Comparison of ENCODE assay signal across 2 cellular contexts in the genomic region with DNA sequence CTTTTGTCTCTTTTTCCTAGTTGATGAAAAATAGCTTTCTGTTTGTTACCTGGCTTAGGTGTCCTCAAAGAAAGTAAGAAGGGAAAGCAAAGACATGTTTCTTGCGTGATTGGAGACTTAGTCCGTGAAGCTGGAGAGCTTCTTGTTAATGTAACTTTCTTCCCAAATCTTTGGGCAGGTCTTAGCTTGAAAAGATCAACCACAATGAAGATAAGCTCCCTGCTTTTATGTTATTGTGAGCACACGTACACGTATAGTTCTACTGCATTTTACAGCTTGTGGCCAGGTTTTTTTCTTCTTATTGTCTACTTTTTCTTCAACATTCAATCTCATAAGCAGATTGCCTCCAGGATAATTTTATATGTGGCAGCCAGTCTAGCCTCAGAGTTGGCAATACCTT.
TF ChIP-seq lines count a peak whose summit lies in the region.

No MANE protein-coding gene starts in this region.

TF ChIP-seq in HEK293, 187 proteins besides CTCF, POLR2A, EP300 and RAD21:
- TF ChIP-seq, protein P1, sequence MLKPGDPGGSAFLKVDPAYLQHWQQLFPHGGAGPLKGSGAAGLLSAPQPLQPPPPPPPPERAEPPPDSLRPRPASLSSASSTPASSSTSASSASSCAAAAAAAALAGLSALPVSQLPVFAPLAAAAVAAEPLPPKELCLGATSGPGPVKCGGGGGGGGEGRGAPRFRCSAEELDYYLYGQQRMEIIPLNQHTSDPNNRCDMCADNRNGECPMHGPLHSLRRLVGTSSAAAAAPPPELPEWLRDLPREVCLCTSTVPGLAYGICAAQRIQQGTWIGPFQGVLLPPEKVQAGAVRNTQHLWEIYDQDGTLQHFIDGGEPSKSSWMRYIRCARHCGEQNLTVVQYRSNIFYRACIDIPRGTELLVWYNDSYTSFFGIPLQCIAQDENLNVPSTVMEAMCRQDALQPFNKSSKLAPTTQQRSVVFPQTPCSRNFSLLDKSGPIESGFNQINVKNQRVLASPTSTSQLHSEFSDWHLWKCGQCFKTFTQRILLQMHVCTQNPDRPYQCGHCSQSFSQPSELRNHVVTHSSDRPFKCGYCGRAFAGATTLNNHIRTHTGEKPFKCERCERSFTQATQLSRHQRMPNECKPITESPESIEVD (tag by site-specific recombination; IDR thresholded peaks at IDR 0.05): peak; percentile 46
- TF ChIP-seq ZNF548 (tag by site-specific recombination; IDR thresholded peaks at IDR 0.05): no peak

TF ChIP-seq in endothelial cell of umbilical vein, 7 proteins besides CTCF, POLR2A, EP300 and RAD21:
- TF ChIP-seq FOS (IDR thresholded peaks at IDR 0.05; ENCODE audit: borderline replicate concordance, insufficient read depth, low read length) (no peak), EZH2 (IDR thresholded peaks at IDR 0.05; ENCODE audit: borderline replicate concordance, low read depth, low read length, severe bottlenecking) (no peak), GATA2 (IDR thresholded peaks at IDR 0.05; ENCODE audit: insufficient read depth, insufficient read length, low read depth, low read length) (no peak), POLR2AphosphoS5 (IDR thresholded peaks at IDR 0.05; ENCODE audit: insufficient read depth, low read depth, low read length) (no peak), JUN (IDR thresholded peaks at IDR 0.05; ENCODE audit: borderline replicate concordance, insufficient read depth, insufficient read length, low read depth) (no peak), MYC (IDR thresholded peaks at IDR 0.05; ENCODE audit: low read depth, low read length) (no peak)
- TF ChIP-seq, protein P2, sequence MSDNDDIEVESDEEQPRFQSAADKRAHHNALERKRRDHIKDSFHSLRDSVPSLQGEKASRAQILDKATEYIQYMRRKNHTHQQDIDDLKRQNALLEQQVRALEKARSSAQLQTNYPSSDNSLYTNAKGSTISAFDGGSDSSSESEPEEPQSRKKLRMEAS (IDR thresholded peaks at IDR 0.05; ENCODE audit: insufficient read depth, insufficient read length): no peak
